2 cellular contexts compared by ENCODE assay signal in the genomic region with DNA sequence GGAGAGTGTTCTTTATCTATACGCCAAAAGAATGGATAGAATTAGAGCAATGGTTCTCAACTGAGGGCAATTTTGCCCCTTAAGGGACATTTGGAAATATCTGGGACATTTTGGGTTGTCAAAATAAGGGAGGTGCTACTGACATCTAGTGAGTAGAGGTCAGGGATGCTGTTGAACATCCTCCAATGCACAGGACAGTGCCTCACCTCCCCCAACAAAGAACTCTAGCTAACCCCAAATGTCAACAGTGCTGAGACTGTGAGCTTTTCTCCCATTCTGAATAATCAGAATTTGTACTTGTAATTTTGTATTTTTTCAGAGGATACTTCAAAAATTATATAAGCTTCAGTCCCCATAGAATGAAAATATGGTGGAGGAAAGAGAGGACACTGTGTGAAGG.
TF ChIP-seq lines count a peak whose summit lies in the region.

No MANE protein-coding gene starts in this region.

TF ChIP-seq in IMR-90, 13 proteins besides CTCF, POLR2A, EP300 and RAD21:
- TF ChIP-seq MXI1 (IDR thresholded peaks at IDR 0.05; ENCODE audit: borderline replicate concordance, low read depth, low read length) = no peak
- no peak for TF ChIP-seq NFE2L2 (IDR thresholded peaks at IDR 0.05; ENCODE audit: low read depth, low read length)
- TF ChIP-seq, protein P1, sequence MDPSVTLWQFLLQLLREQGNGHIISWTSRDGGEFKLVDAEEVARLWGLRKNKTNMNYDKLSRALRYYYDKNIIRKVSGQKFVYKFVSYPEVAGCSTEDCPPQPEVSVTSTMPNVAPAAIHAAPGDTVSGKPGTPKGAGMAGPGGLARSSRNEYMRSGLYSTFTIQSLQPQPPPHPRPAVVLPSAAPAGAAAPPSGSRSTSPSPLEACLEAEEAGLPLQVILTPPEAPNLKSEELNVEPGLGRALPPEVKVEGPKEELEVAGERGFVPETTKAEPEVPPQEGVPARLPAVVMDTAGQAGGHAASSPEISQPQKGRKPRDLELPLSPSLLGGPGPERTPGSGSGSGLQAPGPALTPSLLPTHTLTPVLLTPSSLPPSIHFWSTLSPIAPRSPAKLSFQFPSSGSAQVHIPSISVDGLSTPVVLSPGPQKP (IDR thresholded peaks at IDR 0.05; ENCODE audit: borderline replicate concordance, low read depth, low read length) = no peak
TF ChIP-seq in IMR-90: peak in this region for 0.

TF ChIP-seq in K562, 482 proteins besides CTCF, POLR2A, EP300 and RAD21:
- TF ChIP-seq MTA1 (IDR thresholded peaks at IDR 0.05; ENCODE audit: borderline replicate concordance) (no peak), RB1 (IDR thresholded peaks at IDR 0.05; ENCODE audit: low read depth) (no peak), CCAR2 (IDR thresholded peaks at IDR 0.05; ENCODE audit: low read depth, low read length) (no peak), PHF21A (IDR thresholded peaks at IDR 0.05; ENCODE audit: borderline replicate concordance, low read depth) (no peak), NCOR1 (IDR thresholded peaks at IDR 0.05) (no peak), ZNF143 (CRISPR knock-in tag; IDR thresholded peaks at IDR 0.05) (no peak), MECOM (CRISPR knock-in tag; IDR thresholded peaks at IDR 0.05) (no peak), SREBF2 (CRISPR knock-in tag; IDR thresholded peaks at IDR 0.05) (no peak)
- TF ChIP-seq, protein P2, sequence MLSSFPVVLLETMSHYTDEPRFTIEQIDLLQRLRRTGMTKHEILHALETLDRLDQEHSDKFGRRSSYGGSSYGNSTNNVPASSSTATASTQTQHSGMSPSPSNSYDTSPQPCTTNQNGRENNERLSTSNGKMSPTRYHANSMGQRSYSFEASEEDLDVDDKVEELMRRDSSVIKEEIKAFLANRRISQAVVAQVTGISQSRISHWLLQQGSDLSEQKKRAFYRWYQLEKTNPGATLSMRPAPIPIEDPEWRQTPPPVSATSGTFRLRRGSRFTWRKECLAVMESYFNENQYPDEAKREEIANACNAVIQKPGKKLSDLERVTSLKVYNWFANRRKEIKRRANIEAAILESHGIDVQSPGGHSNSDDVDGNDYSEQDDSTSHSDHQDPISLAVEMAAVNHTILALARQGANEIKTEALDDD (IDR thresholded peaks at IDR 0.05) = no peak
- TF ChIP-seq, protein P3, sequence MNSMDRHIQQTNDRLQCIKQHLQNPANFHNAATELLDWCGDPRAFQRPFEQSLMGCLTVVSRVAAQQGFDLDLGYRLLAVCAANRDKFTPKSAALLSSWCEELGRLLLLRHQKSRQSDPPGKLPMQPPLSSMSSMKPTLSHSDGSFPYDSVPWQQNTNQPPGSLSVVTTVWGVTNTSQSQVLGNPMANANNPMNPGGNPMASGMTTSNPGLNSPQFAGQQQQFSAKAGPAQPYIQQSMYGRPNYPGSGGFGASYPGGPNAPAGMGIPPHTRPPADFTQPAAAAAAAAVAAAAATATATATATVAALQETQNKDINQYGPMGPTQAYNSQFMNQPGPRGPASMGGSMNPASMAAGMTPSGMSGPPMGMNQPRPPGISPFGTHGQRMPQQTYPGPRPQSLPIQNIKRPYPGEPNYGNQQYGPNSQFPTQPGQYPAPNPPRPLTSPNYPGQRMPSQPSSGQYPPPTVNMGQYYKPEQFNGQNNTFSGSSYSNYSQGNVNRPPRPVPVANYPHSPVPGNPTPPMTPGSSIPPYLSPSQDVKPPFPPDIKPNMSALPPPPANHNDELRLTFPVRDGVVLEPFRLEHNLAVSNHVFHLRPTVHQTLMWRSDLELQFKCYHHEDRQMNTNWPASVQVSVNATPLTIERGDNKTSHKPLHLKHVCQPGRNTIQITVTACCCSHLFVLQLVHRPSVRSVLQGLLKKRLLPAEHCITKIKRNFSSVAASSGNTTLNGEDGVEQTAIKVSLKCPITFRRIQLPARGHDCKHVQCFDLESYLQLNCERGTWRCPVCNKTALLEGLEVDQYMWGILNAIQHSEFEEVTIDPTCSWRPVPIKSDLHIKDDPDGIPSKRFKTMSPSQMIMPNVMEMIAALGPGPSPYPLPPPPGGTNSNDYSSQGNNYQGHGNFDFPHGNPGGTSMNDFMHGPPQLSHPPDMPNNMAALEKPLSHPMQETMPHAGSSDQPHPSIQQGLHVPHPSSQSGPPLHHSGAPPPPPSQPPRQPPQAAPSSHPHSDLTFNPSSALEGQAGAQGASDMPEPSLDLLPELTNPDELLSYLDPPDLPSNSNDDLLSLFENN (IDR thresholded peaks at IDR 0.05; ENCODE audit: low read depth in 2 of 2, low read length in 2 of 2) = no peak
- TF ChIP-seq, protein P4, sequence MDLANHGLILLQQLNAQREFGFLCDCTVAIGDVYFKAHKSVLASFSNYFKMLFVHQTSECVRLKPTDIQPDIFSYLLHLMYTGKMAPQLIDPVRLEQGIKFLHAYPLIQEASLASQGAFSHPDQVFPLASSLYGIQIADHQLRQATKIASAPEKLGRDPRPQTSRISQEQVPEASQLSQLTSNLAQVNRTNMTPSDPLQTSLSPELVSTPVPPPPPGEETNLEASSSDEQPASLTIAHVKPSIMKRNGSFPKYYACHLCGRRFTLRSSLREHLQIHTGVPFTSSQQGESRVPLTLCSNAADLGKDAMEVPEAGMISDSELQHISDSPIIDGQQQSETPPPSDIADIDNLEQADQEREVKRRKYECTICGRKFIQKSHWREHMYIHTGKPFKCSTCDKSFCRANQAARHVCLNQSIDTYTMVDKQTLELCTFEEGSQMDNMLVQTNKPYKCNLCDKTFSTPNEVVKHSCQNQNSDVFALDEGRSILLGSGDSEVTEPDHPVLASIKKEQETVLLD (IDR thresholded peaks at IDR 0.05) = no peak
